1 cellular context compared by ENCODE assay signal in the genomic region with DNA sequence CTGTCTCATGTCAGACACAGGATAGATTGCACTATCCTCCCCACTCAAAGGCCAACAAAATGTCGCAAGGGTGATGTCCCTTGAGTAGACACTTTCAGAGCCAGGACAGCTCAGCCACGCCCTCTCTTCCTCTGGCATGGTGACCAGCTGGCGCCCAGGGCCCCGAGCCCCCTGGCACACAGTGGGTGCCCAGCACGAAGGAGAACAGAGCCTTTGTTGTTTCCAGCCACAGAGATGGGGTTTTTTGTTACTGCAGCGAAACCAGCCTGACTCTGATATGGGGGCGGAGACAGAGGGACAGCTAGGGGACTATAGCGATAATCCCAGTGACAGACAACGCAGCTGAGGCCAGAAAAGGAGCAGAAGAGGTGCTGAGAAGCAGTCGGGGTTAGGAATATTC.
A peak's percentile ranks its signal among the peaks of the same experiment; 100 is the strongest.
TF ChIP-seq lines count a peak whose summit lies in the region.

No MANE protein-coding gene starts in this region.

TF ChIP-seq in HepG2, 621 proteins besides CTCF, POLR2A, EP300 and RAD21:
- TF ChIP-seq CEBPG (CRISPR knock-in tag; IDR thresholded peaks at IDR 0.05) = peak; percentile 16; the same call in 1 of the 2 replicates
- TF ChIP-seq ZNF615 (CRISPR knock-in tag; IDR thresholded peaks at IDR 0.05; ENCODE audit: borderline replicate concordance) = no peak
- TF ChIP-seq ATF4 (CRISPR knock-in tag; IDR thresholded peaks at IDR 0.05) = peak in 1 of 2 experiments; percentile 42; a peak in 1 of 4 replicates
- TF ChIP-seq HNRNPL (IDR thresholded peaks at IDR 0.05; ENCODE audit: low read depth, low read length) = 0 out of 2 replicates have a peak, but pooled peaks have one; percentile 40
- TF ChIP-seq, protein P1, sequence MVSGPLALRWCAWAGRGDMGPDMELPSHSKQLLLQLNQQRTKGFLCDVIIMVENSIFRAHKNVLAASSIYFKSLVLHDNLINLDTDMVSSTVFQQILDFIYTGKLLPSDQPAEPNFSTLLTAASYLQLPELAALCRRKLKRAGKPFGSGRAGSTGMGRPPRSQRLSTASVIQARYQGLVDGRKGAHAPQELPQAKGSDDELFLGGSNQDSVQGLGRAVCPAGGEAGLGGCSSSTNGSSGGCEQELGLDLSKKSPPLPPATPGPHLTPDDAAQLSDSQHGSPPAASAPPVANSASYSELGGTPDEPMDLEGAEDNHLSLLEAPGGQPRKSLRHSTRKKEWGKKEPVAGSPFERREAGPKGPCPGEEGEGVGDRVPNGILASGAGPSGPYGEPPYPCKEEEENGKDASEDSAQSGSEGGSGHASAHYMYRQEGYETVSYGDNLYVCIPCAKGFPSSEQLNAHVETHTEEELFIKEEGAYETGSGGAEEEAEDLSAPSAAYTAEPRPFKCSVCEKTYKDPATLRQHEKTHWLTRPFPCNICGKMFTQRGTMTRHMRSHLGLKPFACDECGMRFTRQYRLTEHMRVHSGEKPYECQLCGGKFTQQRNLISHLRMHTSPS (CRISPR knock-in tag; IDR thresholded peaks at IDR 0.05; ENCODE audit: low read depth) = 0 out of 2 replicates have a peak, but pooled peaks have one; percentile 38
- no peak for TF ChIP-seq SALL2 (CRISPR knock-in tag; IDR thresholded peaks at IDR 0.05)
- no peak for TF ChIP-seq KAT2B (IDR thresholded peaks at IDR 0.05; ENCODE audit: borderline replicate concordance, low read depth, low read length)
- no peak for TF ChIP-seq ZBTB43 (CRISPR knock-in tag; conservative IDR thresholded peaks at IDR 0.05)
- TF ChIP-seq HOXA5 (CRISPR knock-in tag; IDR thresholded peaks at IDR 0.05) = no peak
- TF ChIP-seq ZNF674 (CRISPR knock-in tag; IDR thresholded peaks at IDR 0.05; ENCODE audit: low read depth) = no peak
- peak; percentile 98 for TF ChIP-seq ZNF12 (CRISPR knock-in tag; IDR thresholded peaks at IDR 0.05)
- TF ChIP-seq LCORL (IDR thresholded peaks at IDR 0.05) = no peak
- TF ChIP-seq LCORL (CRISPR knock-in tag; IDR thresholded peaks at IDR 0.05) = no peak
- no peak for TF ChIP-seq ZNF468 (CRISPR knock-in tag; IDR thresholded peaks at IDR 0.05)
- no peak for TF ChIP-seq MZF1 (CRISPR knock-in tag; IDR thresholded peaks at IDR 0.05; ENCODE audit: borderline replicate concordance)
- TF ChIP-seq KAT7 (CRISPR knock-in tag; IDR thresholded peaks at IDR 0.05; ENCODE audit: borderline replicate concordance) = no peak
- TF ChIP-seq ZNF776 (CRISPR knock-in tag; IDR thresholded peaks at IDR 0.05) = no peak
- TF ChIP-seq ZNF383 (CRISPR knock-in tag; IDR thresholded peaks at IDR 0.05; ENCODE audit: borderline replicate concordance) = no peak
- TF ChIP-seq BORCS8-MEF2B (CRISPR knock-in tag; IDR thresholded peaks at IDR 0.05) = no peak
- TF ChIP-seq ZNF484 (CRISPR knock-in tag; IDR thresholded peaks at IDR 0.05; ENCODE audit: borderline replicate concordance, low read depth) = no peak
- no peak for TF ChIP-seq ZNF562 (CRISPR knock-in tag; IDR thresholded peaks at IDR 0.05; ENCODE audit: borderline replicate concordance)
- no peak for TF ChIP-seq MBNL3 (CRISPR knock-in tag; conservative IDR thresholded peaks at IDR 0.05)
- no peak for TF ChIP-seq TEAD2 (CRISPR knock-in tag; IDR thresholded peaks at IDR 0.05)
- no peak for TF ChIP-seq ZSCAN9 (CRISPR knock-in tag; IDR thresholded peaks at IDR 0.05; ENCODE audit: borderline replicate concordance)
- no peak for TF ChIP-seq DPF2 (CRISPR knock-in tag; IDR thresholded peaks at IDR 0.05; ENCODE audit: borderline replicate concordance, low read depth)
- TF ChIP-seq, protein P2, sequence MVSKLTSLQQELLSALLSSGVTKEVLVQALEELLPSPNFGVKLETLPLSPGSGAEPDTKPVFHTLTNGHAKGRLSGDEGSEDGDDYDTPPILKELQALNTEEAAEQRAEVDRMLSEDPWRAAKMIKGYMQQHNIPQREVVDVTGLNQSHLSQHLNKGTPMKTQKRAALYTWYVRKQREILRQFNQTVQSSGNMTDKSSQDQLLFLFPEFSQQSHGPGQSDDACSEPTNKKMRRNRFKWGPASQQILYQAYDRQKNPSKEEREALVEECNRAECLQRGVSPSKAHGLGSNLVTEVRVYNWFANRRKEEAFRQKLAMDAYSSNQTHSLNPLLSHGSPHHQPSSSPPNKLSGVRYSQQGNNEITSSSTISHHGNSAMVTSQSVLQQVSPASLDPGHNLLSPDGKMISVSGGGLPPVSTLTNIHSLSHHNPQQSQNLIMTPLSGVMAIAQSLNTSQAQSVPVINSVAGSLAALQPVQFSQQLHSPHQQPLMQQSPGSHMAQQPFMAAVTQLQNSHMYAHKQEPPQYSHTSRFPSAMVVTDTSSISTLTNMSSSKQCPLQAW (CRISPR knock-in tag; IDR thresholded peaks at IDR 0.05) = no peak
- TF ChIP-seq ZNF34 (CRISPR knock-in tag; IDR thresholded peaks at IDR 0.05; ENCODE audit: borderline replicate concordance) = no peak
- TF ChIP-seq HNRNPLL (IDR thresholded peaks at IDR 0.05; ENCODE audit: low read depth, low read length, poor library complexity, severe bottlenecking) = no peak
- TF ChIP-seq ZNF3 (CRISPR knock-in tag; IDR thresholded peaks at IDR 0.05) = no peak
- no peak for TF ChIP-seq CSRNP2 (CRISPR knock-in tag; conservative IDR thresholded peaks at IDR 0.05; ENCODE audit: low read depth)
- TF ChIP-seq SP1 (IDR thresholded peaks at IDR 0.05) = no peak
- TF ChIP-seq SP1 (CRISPR knock-in tag; IDR thresholded peaks at IDR 0.05) = no peak
- TF ChIP-seq MED13 (CRISPR knock-in tag; IDR thresholded peaks at IDR 0.05) = no peak
- TF ChIP-seq SPEN (CRISPR knock-in tag; IDR thresholded peaks at IDR 0.05; ENCODE audit: low read depth) = no peak
- TF ChIP-seq CEBPB (IDR thresholded peaks at IDR 0.05; ENCODE audit: borderline replicate concordance, low read depth, low read length) = 0 out of 2 replicates have a peak, but pooled peaks have one; percentile 31
- TF ChIP-seq MEIS2 (CRISPR knock-in tag; IDR thresholded peaks at IDR 0.05) = no peak
- no peak for TF ChIP-seq HNF4A (CRISPR knock-in tag; IDR thresholded peaks at IDR 0.05)
- no peak for TF ChIP-seq HIVEP1 (CRISPR knock-in tag; IDR thresholded peaks at IDR 0.05)
- TF ChIP-seq MTF1 (CRISPR knock-in tag; IDR thresholded peaks at IDR 0.05) = no peak
- no peak for TF ChIP-seq ZNF232 (CRISPR knock-in tag; IDR thresholded peaks at IDR 0.05; ENCODE audit: borderline replicate concordance)
TF ChIP-seq in HepG2: peak in this region for 6.
